In genomic region chr1:196661345-196661744, GRCh38 we compare ENCODE assay signal across 11 cellular contexts. TPM values are rescaled to one million over a fixed set of nuclear protein-coding genes. Genes with fewer than 3 reads are reported as not detected.
"Had no signal": no experiment of that assay in that cellular context is flagged by ENCODE, and none has a peak within 500 bp of the region (broad histone marks: within the 10 kb centered on the region; RNA-seq: fewer than 3 reads in every experiment).

No MANE protein-coding gene starts in this region.

- H3K4me3 ChIP-seq: mucosa of descending colon had no signal

- H3K9me3 ChIP-seq: mucosa of descending colon, tibial artery had no signal

- H3K27ac ChIP-seq: tibial artery, VCaP had no signal

- H3K27me3 ChIP-seq: tibial artery had no signal

- DNase-seq: activated naive CD4-positive, alpha-beta T cell treated with anti-CD3 and anti-CD28 coated beads for 36 hours; activated T-cell treated with anti-CD3 and anti-CD28 coated beads for 4 hours; effector CD4-positive, alpha-beta T cell; foreskin melanocyte; left cardiac atrium; right cardiac atrium; tibial artery had no signal

- H3K36me3 ChIP-seq: tibial artery had no signal

RNA-seq across cellular contexts. Expression of gene CFH, which starts 9.5 kb away (rescaled TPM):
- total RNA-seq: activated naive CD4-positive, alpha-beta T cell treated with anti-CD3 and anti-CD28 coated beads for 36 hours had no signal

RNA-seq across cellular contexts. Expression of gene KCNT2, which starts 53.1 kb away (rescaled TPM):
- total RNA-seq: activated CD8-positive, alpha-beta memory T cell treated with anti-CD3 and anti-CD28 coated beads for 36 hours; activated naive CD4-positive, alpha-beta T cell treated with anti-CD3 and anti-CD28 coated beads for 36 hours; naive thymus-derived CD8-positive, alpha-beta T cell had no signal
- polyA plus RNA-seq: naive thymus-derived CD8-positive, alpha-beta T cell had no signal
